In the genomic region with DNA sequence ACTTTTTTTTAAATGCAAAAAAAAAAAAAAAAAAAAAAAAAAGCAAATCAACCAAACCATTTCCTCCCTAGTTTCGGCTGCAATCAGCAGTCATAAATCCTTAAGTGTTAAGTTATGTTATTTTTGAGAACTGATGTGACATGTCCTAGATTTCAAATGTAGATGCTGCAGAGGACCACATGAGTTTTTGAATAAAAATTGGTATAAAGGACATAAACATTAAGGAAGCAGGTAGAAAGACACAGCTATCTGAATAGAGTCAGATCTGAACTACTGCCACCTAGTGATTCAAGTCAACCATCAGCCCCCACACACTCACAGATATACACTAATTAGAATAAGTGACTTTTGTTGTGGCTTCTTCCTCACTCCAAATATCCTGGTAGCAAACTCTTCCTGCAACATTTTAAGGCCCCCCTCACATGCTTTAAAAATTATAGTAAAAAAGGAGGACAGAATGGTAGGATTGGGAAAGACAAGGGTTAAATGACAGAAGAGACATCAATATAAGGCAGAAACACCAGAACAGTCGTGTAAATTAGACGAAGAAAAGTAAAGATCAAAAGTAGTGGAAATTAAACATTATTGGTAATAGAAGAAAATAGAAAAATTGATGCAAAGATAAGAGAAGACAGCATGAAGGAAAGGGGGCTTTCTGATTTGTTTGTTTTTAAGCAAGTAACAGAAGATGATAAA, we compare ENCODE assay signal across 8 cellular contexts.
DNase-seq lines count a peak whose midpoint lies in the region; TF ChIP-seq lines count a peak whose summit lies in the region.

No MANE protein-coding gene starts in this region.

- H3K27ac ChIP-seq in HEK293 (ENCODE audit: extremely low read depth, low read depth, low read length) (no peak overlapping the region), uterus (no peak overlapping the region)

- H3K4me1 Mint-ChIP-seq in activated naive CD4-positive, alpha-beta T cell treated with anti-CD3 and anti-CD28 coated beads, Interleukin-2, amount 10 ng/mL, durations not matched to agents 7 days and 5 days = peaks cover 3% of the 10 kb centered on the region

- intact Hi-C loops in uterus (cut with DNase I; ENCODE audit: low total_unique reads) = no loop called here

- POLR2A ChIA-PET in AG04449 (lab: Yijun Ruan, JAX) = no interaction called here
- POLR2A ChIA-PET in GM10248 (lab: Yijun Ruan, JAX) = no interaction called here
- POLR2A ChIA-PET in HEK293 (lab: Yijun Ruan, JAX) = interaction anchor here (0.6 kb wide), 1 partner anchor 269 kb away, joined by 3 read pairs; no protein-coding TSS in a partner anchor

- no peaks in the 10 kb centered on the region for H3K27me3 Mint-ChIP-seq in activated naive CD4-positive, alpha-beta T cell treated with anti-CD3 and anti-CD28 coated beads, Interleukin-2, amount 10 ng/mL, durations not matched to agents 7 days and 5 days

- H3K36me3 ChIP-seq in HEK293 (ENCODE audit: control insufficient read depth in 2 of 2, insufficient read depth in 1 of 2, low read length in 2 of 2) (no peaks in the 10 kb centered on the region), uterus (no peaks in the 10 kb centered on the region)

- no peak for TF ChIP-seq POLR2A in uterus (IDR thresholded peaks at IDR 0.05)

- H3K4me3 Mint-ChIP-seq in activated naive CD4-positive, alpha-beta T cell treated with anti-CD3 and anti-CD28 coated beads, Interleukin-2, amount 10 ng/mL, durations not matched to agents 7 days and 5 days = no peak overlapping the region

- no peaks in the 10 kb centered on the region for H3K9me3 Mint-ChIP-seq in activated naive CD4-positive, alpha-beta T cell treated with anti-CD3 and anti-CD28 coated beads, Interleukin-2, amount 10 ng/mL, durations not matched to agents 7 days and 5 days

- CTCF ChIA-PET in AG04449 (lab: Yijun Ruan, JAX) = interaction anchor here (0.7 to 7.6 kb wide), 18 partner anchors 8 to 564 kb away, joined by 3 to 65 read pairs (median 4); no protein-coding TSS in a partner anchor
- CTCF ChIA-PET in GM10248 (lab: Yijun Ruan, JAX) = interaction anchor here (1.0 to 7.6 kb wide), 20 partner anchors 7 to 586 kb away, joined by 3 to 60 read pairs (median 4); no protein-coding TSS in a partner anchor
- CTCF ChIA-PET in HEK293 (lab: Yijun Ruan, JAX) = interaction anchor here (0.5 to 1.5 kb wide), 14 partner anchors 8 to 793 kb away, joined by 3 to 11 read pairs (median 3); no protein-coding TSS in a partner anchor
- CTCF ChIA-PET in activated naive CD4-positive, alpha-beta T cell treated with anti-CD3 and anti-CD28 coated beads, Interleukin-2, amount 10 ng/mL, durations not matched to agents 7 days and 5 days (lab: Charles Lee) = interaction anchor here (1.1 to 4.6 kb wide), 5 partner anchors 18 to 565 kb away, joined by 3 to 25 read pairs (median 3); a partner anchor contains a TSS

- H3K27me3 ChIP-seq in uterus = no peaks in the 10 kb centered on the region

- H3K4me1 ChIP-seq in HEK293 (ENCODE audit: control insufficient read depth, insufficient read depth, low read length) = peaks cover 20% of the 10 kb centered on the region
- H3K4me1 ChIP-seq in uterus = no peaks in the 10 kb centered on the region

- peak overlapping the region; percentile 8 for H3K27ac Mint-ChIP-seq in activated naive CD4-positive, alpha-beta T cell treated with anti-CD3 and anti-CD28 coated beads, Interleukin-2, amount 10 ng/mL, durations not matched to agents 7 days and 5 days

- no peaks in the 10 kb centered on the region for H3K36me3 Mint-ChIP-seq in activated naive CD4-positive, alpha-beta T cell treated with anti-CD3 and anti-CD28 coated beads, Interleukin-2, amount 10 ng/mL, durations not matched to agents 7 days and 5 days

- H3K4me3 ChIP-seq in AG04449 (ENCODE audit: low read depth, low read length) = no peak overlapping the region
- no peak overlapping the region for H3K4me3 ChIP-seq in HEK293 (ENCODE audit: low read depth, low read length)
- H3K4me3 ChIP-seq in uterus = no peak overlapping the region

- no peak for DNase-seq in AG04449 (ENCODE audit: low read depth, low spot score)
- peak; percentile 20 for DNase-seq in GM10248 (ENCODE audit: extremely low spot score)
- peak; percentile 21 for DNase-seq in MV-4-11 (lab: John Stamatoyannopoulos, UW)
- DNase-seq in activated naive CD4-positive, alpha-beta T cell treated with anti-CD3 and anti-CD28 coated beads, Interleukin-2, amount 10 ng/mL, durations not matched to agents 7 days and 5 days = no peak
- DNase-seq in iPS-NIHi11 (ENCODE audit: low spot score) = peak; percentile 37
- DNase-seq in uterus = no peak
- no peak for DNase-seq in NCI-H2196 treated with DMSO at 0.1 percent for 48 hours (lab: John Stamatoyannopoulos, UW; ENCODE audit: unreplicated experiment)

- TF ChIP-seq CTCF in AG04449 (IDR thresholded peaks at IDR 0.05; ENCODE audit: insufficient read depth, low read length, missing control alignments) (peak; percentile 59), GM10248 (IDR thresholded peaks at IDR 0.05; ENCODE audit: control extremely low read depth, extremely low read depth, low read depth, missing control alignments) (peak; percentile 64), HEK293 (tag by site-specific recombination; IDR thresholded peaks at IDR 0.05) (peak; percentile 40; the same call in 1 of the 2 replicates), uterus (IDR thresholded peaks at IDR 0.05) (peak; percentile 21 to 32 (median 30))

- H3K9me3 ChIP-seq in HEK293 (ENCODE audit: control insufficient read depth, insufficient read depth, low read depth, low read length) (no peaks in the 10 kb centered on the region), uterus (no peaks in the 10 kb centered on the region)

TF ChIP-seq in HEK293, 187 proteins besides CTCF, POLR2A, EP300 and RAD21:
- TF ChIP-seq GLI4 (tag by site-specific recombination; IDR thresholded peaks at IDR 0.05) (no peak), ZNF561 (tag by site-specific recombination; IDR thresholded peaks at IDR 0.05; ENCODE audit: borderline replicate concordance) (no peak), HOXD13 (CRISPR knock-in tag; IDR thresholded peaks at IDR 0.05; ENCODE audit: borderline replicate concordance) (no peak), OVOL3 (tag by site-specific recombination; IDR thresholded peaks at IDR 0.05) (no peak), ZNF660 (tag by site-specific recombination; IDR thresholded peaks at IDR 0.05) (peak; percentile 56; the same call in 1 of the 2 replicates), ZNF654 (tag by site-specific recombination; IDR thresholded peaks at IDR 0.05; ENCODE audit: low read depth) (peak; percentile 41), YY2 (tag by site-specific recombination; IDR thresholded peaks at IDR 0.05) (no peak), ZNF157 (tag by site-specific recombination; IDR thresholded peaks at IDR 0.05) (no peak)
- TF ChIP-seq, protein P1, sequence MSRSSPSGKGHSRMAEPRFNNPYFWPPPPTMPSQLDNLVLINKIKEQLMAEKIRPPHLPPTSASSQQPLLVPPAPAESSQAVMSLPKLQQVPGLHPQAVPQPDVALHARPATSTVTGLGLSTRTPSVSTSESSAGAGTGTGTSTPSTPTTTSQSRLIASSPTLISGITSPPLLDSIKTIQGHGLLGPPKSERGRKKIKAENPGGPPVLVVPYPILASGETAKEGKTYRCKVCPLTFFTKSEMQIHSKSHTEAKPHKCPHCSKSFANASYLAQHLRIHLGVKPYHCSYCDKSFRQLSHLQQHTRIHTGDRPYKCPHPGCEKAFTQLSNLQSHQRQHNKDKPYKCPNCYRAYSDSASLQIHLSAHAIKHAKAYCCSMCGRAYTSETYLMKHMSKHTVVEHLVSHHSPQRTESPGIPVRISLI (tag by site-specific recombination; IDR thresholded peaks at IDR 0.05) = peak; percentile 91
- TF ChIP-seq, protein P2, sequence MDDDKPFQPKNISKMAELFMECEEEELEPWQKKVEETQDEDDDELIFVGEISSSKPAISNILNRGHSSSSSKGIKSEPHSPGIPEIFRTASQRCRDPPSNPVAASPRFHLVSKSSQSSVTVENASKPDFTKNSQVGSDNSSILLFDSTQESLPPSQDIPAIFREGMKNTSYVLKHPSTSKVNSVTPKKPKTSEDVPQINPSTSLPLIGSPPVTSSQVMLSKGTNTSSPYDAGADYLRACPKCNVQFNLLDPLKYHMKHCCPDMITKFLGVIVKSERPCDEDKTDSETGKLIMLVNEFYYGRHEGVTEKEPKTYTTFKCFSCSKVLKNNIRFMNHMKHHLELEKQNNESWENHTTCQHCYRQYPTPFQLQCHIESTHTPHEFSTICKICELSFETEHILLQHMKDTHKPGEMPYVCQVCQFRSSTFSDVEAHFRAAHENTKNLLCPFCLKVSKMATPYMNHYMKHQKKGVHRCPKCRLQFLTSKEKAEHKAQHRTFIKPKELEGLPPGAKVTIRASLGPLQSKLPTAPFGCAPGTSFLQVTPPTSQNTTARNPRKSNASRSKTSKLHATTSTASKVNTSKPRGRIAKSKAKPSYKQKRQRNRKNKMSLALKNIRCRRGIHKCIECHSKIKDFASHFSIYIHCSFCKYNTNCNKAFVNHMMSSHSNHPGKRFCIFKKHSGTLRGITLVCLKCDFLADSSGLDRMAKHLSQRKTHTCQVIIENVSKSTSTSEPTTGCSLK (tag by site-specific recombination; IDR thresholded peaks at IDR 0.05) = no peak
- TF ChIP-seq, protein P3, sequence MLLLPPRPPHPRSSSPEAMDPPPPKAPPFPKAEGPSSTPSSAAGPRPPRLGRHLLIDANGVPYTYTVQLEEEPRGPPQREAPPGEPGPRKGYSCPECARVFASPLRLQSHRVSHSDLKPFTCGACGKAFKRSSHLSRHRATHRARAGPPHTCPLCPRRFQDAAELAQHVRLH (tag by site-specific recombination; IDR thresholded peaks at IDR 0.05) = no peak

Comparison
In these comparisons a context has a peak if more than half of its experiments do, and no peak if none do; other contexts are left out.
1. DNase-seq: peak in GM10248 (single experiment), MV-4-11 (single experiment) and iPS-NIHi11 (single experiment); none in AG04449 (single experiment), activated naive CD4-positive, alpha-beta T cell treated with anti-CD3 and anti-CD28 coated beads, Interleukin-2, amount 10 ng/mL, durations not matched to agents 7 days and 5 days (single experiment), uterus (0 of 2) and NCI-H2196 treated with DMSO at 0.1 percent for 48 hours (single experiment).
2. Peak in every context shown above with its lines, with median percentiles within 50 percentile points of each other: CTCF ChIP-seq.